In the genomic region with DNA sequence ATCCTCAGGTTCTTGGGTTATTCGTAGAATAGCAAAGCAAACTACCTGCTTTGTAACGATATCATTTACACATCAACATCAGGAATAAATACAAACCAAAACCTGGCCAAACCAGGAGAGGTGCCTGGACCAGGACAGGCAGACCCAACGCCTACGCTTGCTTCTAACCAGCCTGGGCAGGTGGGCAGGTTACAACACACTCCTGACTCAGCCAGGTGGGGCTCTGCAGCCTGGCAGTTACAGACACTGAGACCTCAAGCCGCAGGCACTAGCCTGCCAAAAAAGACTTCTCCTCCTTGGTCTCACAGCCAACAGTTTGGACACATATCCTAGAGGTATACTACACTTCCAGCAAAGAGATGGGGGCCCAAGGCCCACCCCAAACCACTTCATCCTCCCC, we compare ENCODE assay signal across 10 cellular contexts. TPM values are rescaled to one million over a fixed set of nuclear protein-coding genes. Genes with fewer than 3 reads are reported as not detected.
DNase-seq lines count a peak whose midpoint lies in the region; ATAC-seq and TF ChIP-seq lines count a peak whose summit lies in the region.
"Had no signal": no experiment of that assay in that cellular context is flagged by ENCODE, and none has a peak within 500 bp of the region (broad histone marks: within the 10 kb centered on the region; RNA-seq: fewer than 3 reads in every experiment).

No MANE protein-coding gene starts in this region.

- H3K27ac ChIP-seq in esophagus squamous epithelium: peak overlapping the region; percentile 77 to 89 (median 82)
- no peak overlapping the region for H3K27ac ChIP-seq in upper lobe of right lung

- H3K9me3 ChIP-seq in esophagus squamous epithelium: no peaks in the 10 kb centered on the region
- H3K9me3 ChIP-seq in upper lobe of right lung: no peaks in the 10 kb centered on the region

- peaks cover 6% of the 10 kb centered on the region for H3K36me3 Mint-ChIP-seq in activated naive CD4-positive, alpha-beta T cell treated with anti-CD3 and anti-CD28 coated beads, Interleukin-2, amount 50 U/mL, for 24 hours

- ATAC-seq in upper lobe of right lung: peak; percentile 44

- H3K36me3 ChIP-seq in esophagus squamous epithelium (no peaks in the 10 kb centered on the region), upper lobe of right lung (no peaks in the 10 kb centered on the region)

- peaks cover 95% of the 10 kb centered on the region for H3K4me1 Mint-ChIP-seq in activated naive CD4-positive, alpha-beta T cell treated with anti-CD3 and anti-CD28 coated beads, Interleukin-2, amount 50 U/mL, for 24 hours

- TF ChIP-seq POLR2A in esophagus squamous epithelium (IDR thresholded peaks at IDR 0.05): no peak

- H3K27ac Mint-ChIP-seq in activated naive CD4-positive, alpha-beta T cell treated with anti-CD3 and anti-CD28 coated beads, Interleukin-2, amount 50 U/mL, for 24 hours: peak overlapping the region; percentile 81

- DNase-seq in activated naive CD4-positive, alpha-beta T cell treated with Interleukin-2 at 50 U/mL for 16 hours: no peak
- DNase-seq in NCI-H2171 (lab: John Stamatoyannopoulos, UW) (peak; percentile 27), esophagus squamous epithelium (lab: John Stamatoyannopoulos, UW) (no peak), upper lobe of right lung (no peak), NCI-H510A treated with DMSO at 0.1 percent for 48 hours (lab: John Stamatoyannopoulos, UW) (no peak), nucleus accumbens (lab: John Stamatoyannopoulos, UW) (no peak), H4 (ENCODE audit: low spot score) (no peak)
- DNase-seq: activated gamma-delta T cell had no signal

- WGBS in esophagus squamous epithelium, 2 donors: 21 to 66% methylated on average over 3 to 4 of the region's 5 CpGs

- intact Hi-C loops in esophagus squamous epithelium (cut with DNase I) (no loop called here), upper lobe of right lung (cut with DNase I) (no loop called here)

- H3K9me3 Mint-ChIP-seq in activated naive CD4-positive, alpha-beta T cell treated with anti-CD3 and anti-CD28 coated beads, Interleukin-2, amount 50 U/mL, for 24 hours: no peaks in the 10 kb centered on the region
- H3K9me3 Mint-ChIP-seq: nephron had no signal

- no peak for TF ChIP-seq CTCF in esophagus squamous epithelium (IDR thresholded peaks at IDR 0.05)
- TF ChIP-seq CTCF in upper lobe of right lung (IDR thresholded peaks at IDR 0.05): no peak

- H3K4me1 ChIP-seq in esophagus squamous epithelium: peaks cover 49 to 100% (median 79%) of the 10 kb centered on the region in 3 donors
- peaks cover 78% of the 10 kb centered on the region for H3K4me1 ChIP-seq in upper lobe of right lung

- H3K27me3 Mint-ChIP-seq in activated naive CD4-positive, alpha-beta T cell treated with anti-CD3 and anti-CD28 coated beads, Interleukin-2, amount 50 U/mL, for 24 hours: no peaks in the 10 kb centered on the region

- no peaks in the 10 kb centered on the region for H3K27me3 ChIP-seq in esophagus squamous epithelium
- H3K27me3 ChIP-seq in upper lobe of right lung: no peaks in the 10 kb centered on the region

- H3K4me3 ChIP-seq in esophagus squamous epithelium: no peak overlapping the region
- no peak overlapping the region for H3K4me3 ChIP-seq in upper lobe of right lung

- H3K4me3 Mint-ChIP-seq in activated naive CD4-positive, alpha-beta T cell treated with anti-CD3 and anti-CD28 coated beads, Interleukin-2, amount 50 U/mL, for 24 hours: peak overlapping the region; percentile 63
- H3K4me3 Mint-ChIP-seq: nephron had no signal

RNA-seq across cellular contexts. Expression of a gene that starts 14.0 kb away (rescaled TPM):
- total RNA-seq in esophagus squamous epithelium: 10 to 100 TPM; 51.0 to 72.7 (median 66.9) TPM
- total RNA-seq in upper lobe of right lung: 125 TPM
- 34.4 and 39.2 TPM in 2 replicates for total RNA-seq in H4 (2014; rRNA removed; shearing (Covaris generic))

RNA-seq across cellular contexts. Expression of a gene that starts 31.8 kb away (rescaled TPM):
- total RNA-seq in esophagus squamous epithelium: 100 to 1,000 TPM in 1 of 4 donors, 10 to 100 TPM in 3; 65.0 to 104 (median 84.9) TPM
- total RNA-seq in upper lobe of right lung: 95.0 TPM
- 45.0 and 46.7 TPM in 2 replicates for total RNA-seq in H4 (2014; rRNA removed; shearing (Covaris generic))
